ENCODE assay signal across 1 cellular context in the genomic region with DNA sequence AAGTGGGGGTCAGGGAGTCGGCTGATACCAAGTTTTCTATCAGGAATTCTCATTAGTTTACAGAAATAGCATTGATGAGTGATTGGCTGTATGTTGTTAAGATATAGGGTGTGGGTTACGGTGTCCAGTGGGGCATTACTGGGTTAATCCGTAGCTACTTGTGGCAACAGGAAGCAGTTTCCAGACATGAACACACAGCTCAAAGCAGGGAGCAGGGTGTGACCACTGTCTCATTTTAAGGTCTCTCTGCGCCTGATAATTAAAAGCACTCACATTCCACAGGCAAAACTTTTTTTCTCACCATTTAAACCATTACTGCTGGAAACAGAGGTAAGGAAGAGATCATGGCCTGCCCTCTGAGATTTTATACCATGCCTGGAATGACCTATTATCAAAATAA.
TF ChIP-seq lines count a peak whose summit lies in the region.

No MANE protein-coding gene starts in this region.

TF ChIP-seq in H1, 55 proteins besides CTCF, POLR2A, EP300 and RAD21 (continued from another document):
- TF ChIP-seq, protein P1, sequence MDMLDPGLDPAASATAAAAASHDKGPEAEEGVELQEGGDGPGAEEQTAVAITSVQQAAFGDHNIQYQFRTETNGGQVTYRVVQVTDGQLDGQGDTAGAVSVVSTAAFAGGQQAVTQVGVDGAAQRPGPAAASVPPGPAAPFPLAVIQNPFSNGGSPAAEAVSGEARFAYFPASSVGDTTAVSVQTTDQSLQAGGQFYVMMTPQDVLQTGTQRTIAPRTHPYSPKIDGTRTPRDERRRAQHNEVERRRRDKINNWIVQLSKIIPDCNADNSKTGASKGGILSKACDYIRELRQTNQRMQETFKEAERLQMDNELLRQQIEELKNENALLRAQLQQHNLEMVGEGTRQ (IDR thresholded peaks at IDR 0.05; ENCODE audit: low read length) = no peak
- TF ChIP-seq, protein P2, sequence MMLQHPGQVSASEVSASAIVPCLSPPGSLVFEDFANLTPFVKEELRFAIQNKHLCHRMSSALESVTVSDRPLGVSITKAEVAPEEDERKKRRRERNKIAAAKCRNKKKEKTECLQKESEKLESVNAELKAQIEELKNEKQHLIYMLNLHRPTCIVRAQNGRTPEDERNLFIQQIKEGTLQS (IDR thresholded peaks at IDR 0.05; ENCODE audit: insufficient read depth, low read depth, low read length) = no peak
- TF ChIP-seq KDM1A (IDR thresholded peaks at IDR 0.05; ENCODE audit: borderline replicate concordance, low read length) = no peak
